ENCODE assay signal across 8 cellular contexts in genomic region chr16:9099131-9099625, GRCh38. TPM values are rescaled to one million over a fixed set of nuclear protein-coding genes. Genes with fewer than 3 reads are reported as not detected.
A peak's percentile ranks its signal among the peaks of the same experiment; 100 is the strongest.
DNase-seq lines count a peak whose midpoint lies in the region; ATAC-seq and TF ChIP-seq lines count a peak whose summit lies in the region.

No MANE protein-coding gene starts in this region.

- intact Hi-C loops in upper lobe of right lung (cut with DNase I), result no loop called here

- no peak overlapping the region for H3K4me3 ChIP-seq in foreskin fibroblast (ENCODE audit: low read depth in 1 of 2, low read length in 2 of 2)
- H3K4me3 ChIP-seq in upper lobe of right lung, result no peak overlapping the region

- ATAC-seq in upper lobe of right lung (peak; percentile 84), HG03378 (IDR thresholded peaks at IDR 0.05; ENCODE audit: unreplicated experiment) (no peak)

- peak; percentile 52 for DNase-seq in stimulated activated CD4-positive, alpha-beta T cell treated with anti-CD3 and anti-CD28 coated beads, Interleukin-15, amount 100 ng/mL, for 24 hours
- no peak for DNase-seq in stimulated activated CD4-positive, alpha-beta T cell treated with anti-CD3 and anti-CD28 coated beads, Interleukin-4, amount 100 ng/mL, for 1 hour
- DNase-seq in SIG-M5 treated with dmso at 0.1 percent for 504 hours (lab: John Stamatoyannopoulos, UW; ENCODE audit: unreplicated experiment) (peak; percentile 84), foreskin fibroblast (peak; percentile 50 to 64), upper lobe of right lung (peak; percentile 70), H4 (ENCODE audit: low spot score) (no peak), glomerular visceral epithelial cell (ENCODE audit: extremely low spot score) (no peak)

- peaks cover 58% of the 10 kb centered on the region for H3K36me3 ChIP-seq in upper lobe of right lung

- peak overlapping the region; percentile 48 for H3K27ac ChIP-seq in upper lobe of right lung

- TF ChIP-seq CTCF in foreskin fibroblast (IDR thresholded peaks at IDR 0.05; ENCODE audit: low read depth, low read length), result no peak
- no peak for TF ChIP-seq CTCF in upper lobe of right lung (IDR thresholded peaks at IDR 0.05)

- no peaks in the 10 kb centered on the region for H3K9me3 ChIP-seq in upper lobe of right lung

- no peaks in the 10 kb centered on the region for H3K27me3 ChIP-seq in upper lobe of right lung

- H3K4me1 ChIP-seq in upper lobe of right lung, result peaks cover 95% of the 10 kb centered on the region

RNA-seq across cellular contexts. Expression of gene HAPSTR1, which starts 7.7 kb away (rescaled TPM):
- total RNA-seq in upper lobe of right lung, result 49.7 TPM
- 37.0 and 45.7 TPM in 2 replicates for total RNA-seq in H4 (2014; rRNA removed; shearing (Covaris generic))

Comparison
In these comparisons a context has a peak if more than half of its experiments do, and no peak if none do; other contexts are left out.
1. DNase-seq: peak in stimulated activated CD4-positive, alpha-beta T cell treated with anti-CD3 and anti-CD28 coated beads, Interleukin-15, amount 100 ng/mL, for 24 hours (single experiment), SIG-M5 treated with dmso at 0.1 percent for 504 hours (single experiment), foreskin fibroblast (2 of 2) and upper lobe of right lung (single experiment); none in stimulated activated CD4-positive, alpha-beta T cell treated with anti-CD3 and anti-CD28 coated beads, Interleukin-4, amount 100 ng/mL, for 1 hour (single experiment), H4 (single experiment) and glomerular visceral epithelial cell (single experiment).